In genomic region chr9:130715270-130716077, GRCh38 we compare ENCODE assay signal across 9 cellular contexts. TPM values are rescaled to one million over a fixed set of nuclear protein-coding genes. Genes with fewer than 3 reads are reported as not detected.
DNase-seq lines count a peak whose midpoint lies in the region; ATAC-seq and TF ChIP-seq lines count a peak whose summit lies in the region.
"Had no signal": no experiment of that assay in that cellular context is flagged by ENCODE, and none has a peak within 500 bp of the region (broad histone marks: within the 10 kb centered on the region; RNA-seq: fewer than 3 reads in every experiment).

No MANE protein-coding gene starts in this region.

- CTCF ChIA-PET in WTC11 (lab: Charles Lee) = interaction anchor here (0.5 to 4.1 kb wide), 5 partner anchors 14 to 1155 kb away, joined by 3 to 19 read pairs (median 7); no protein-coding TSS in a partner anchor

- no peaks in the 10 kb centered on the region for H3K36me3 Mint-ChIP-seq in WTC11
- H3K36me3 Mint-ChIP-seq in stimulated activated effector memory CD8-positive, alpha-beta T cell treated with anti-CD3 and anti-CD28 coated beads, Interleukin-12 subunit alpha, Interleukin-12 subunit beta, amount 100 ng/mL, for 72 hours = peaks cover 7% of the 10 kb centered on the region

- H3K27me3 Mint-ChIP-seq in WTC11 (ENCODE audit: low read depth) = no peaks in the 10 kb centered on the region; the same call in 1 of the 2 replicates

- H3K4me1 Mint-ChIP-seq in WTC11 = peaks cover 34% of the 10 kb centered on the region
- H3K4me1 Mint-ChIP-seq in stimulated activated effector memory CD8-positive, alpha-beta T cell treated with anti-CD3 and anti-CD28 coated beads, Interleukin-12 subunit alpha, Interleukin-12 subunit beta, amount 100 ng/mL, for 72 hours = peaks cover 33% of the 10 kb centered on the region

- H3K9me3 ChIP-seq in hepatocyte (ENCODE audit: low read depth) = no peaks in the 10 kb centered on the region

- H3K27ac Mint-ChIP-seq in WTC11 = no peak overlapping the region
- H3K27ac Mint-ChIP-seq in stimulated activated effector memory CD8-positive, alpha-beta T cell treated with anti-CD3 and anti-CD28 coated beads, Interleukin-12 subunit alpha, Interleukin-12 subunit beta, amount 100 ng/mL, for 72 hours = peak overlapping the region; percentile 93

- peaks cover 17% of the 10 kb centered on the region for H4K20me1 ChIP-seq in hepatocyte (ENCODE audit: insufficient read depth, poor library complexity, severe bottlenecking)

- H3K27ac ChIP-seq in hepatocyte = peak overlapping the region; percentile 13
- H3K27ac ChIP-seq: WERI-Rb-1 had no signal

- WGBS in hepatocyte (ENCODE audit: low lambda C conversion rate, missing lambda C conversion rate) = 36% methylated on average over 7 of the region's 7 CpGs

- H3K27me3 ChIP-seq in hepatocyte = no peaks in the 10 kb centered on the region

- H3K36me3 ChIP-seq in hepatocyte (replicated peaks; ENCODE audit: insufficient read depth, low read depth) = no peaks in the 10 kb centered on the region

- H3K4me1 ChIP-seq in hepatocyte (ENCODE audit: insufficient read depth) = peaks cover 23% of the 10 kb centered on the region

- H3K4me2 ChIP-seq in hepatocyte = peak overlapping the region; percentile 87

- DNase-seq in HFF-Myc (ENCODE audit: extremely low read depth, low read depth) (no peak), WTC11 (ENCODE audit: low spot score) (no peak), hepatocyte (ENCODE audit: low spot score) (no peak), dedifferentiated amniotic fluid mesenchymal stem cell (ENCODE audit: extremely low spot score) (no peak), hippocampal formation (lab: John Stamatoyannopoulos, UW) (no peak), NCI-H510A (lab: John Stamatoyannopoulos, UW) (no peak)
- DNase-seq in stimulated activated effector memory CD8-positive, alpha-beta T cell treated with anti-CD3 and anti-CD28 coated beads, Interleukin-12 subunit alpha, Interleukin-12 subunit beta, amount 100 ng/mL, for 72 hours (ENCODE audit: low spot score in 2 of 2) = no peak
- no peak for DNase-seq in effector CD8-positive, alpha-beta T cell (lab: John Stamatoyannopoulos, UW)
- DNase-seq: WERI-Rb-1 had no signal

- no peak for ATAC-seq in WTC11
- ATAC-seq in stimulated activated effector memory CD8-positive, alpha-beta T cell treated with anti-CD3 and anti-CD28 coated beads, Interleukin-12 subunit alpha, Interleukin-12 subunit beta, amount 100 ng/mL, for 72 hours = no peak

- no peak overlapping the region for H2AFZ ChIP-seq in hepatocyte

- TF ChIP-seq CTCF in HFF-Myc (IDR thresholded peaks at IDR 0.05; ENCODE audit: low read depth, low read length, missing control alignments) = no peak
- TF ChIP-seq CTCF in WTC11 (IDR thresholded peaks at IDR 0.05) = no peak
- TF ChIP-seq CTCF in hepatocyte (IDR thresholded peaks at IDR 0.05; ENCODE audit: poor library complexity) = no peak

- POLR2A ChIA-PET in WTC11 (lab: Charles Lee) = interaction anchor here (1.1 kb wide), 1 partner anchor 53 kb away, joined by 4 read pairs; no protein-coding TSS in a partner anchor

- peaks cover 73% of the 10 kb centered on the region for H3K79me2 ChIP-seq in hepatocyte

- H3K9me2 ChIP-seq in hepatocyte (replicated peaks; ENCODE audit: insufficient read depth) = no peaks in the 10 kb centered on the region

- peak overlapping the region; percentile 93 for H3K4me3 Mint-ChIP-seq in WTC11
- peak overlapping the region; percentile 89 for H3K4me3 Mint-ChIP-seq in stimulated activated effector memory CD8-positive, alpha-beta T cell treated with anti-CD3 and anti-CD28 coated beads, Interleukin-12 subunit alpha, Interleukin-12 subunit beta, amount 100 ng/mL, for 72 hours

- H3K4me3 ChIP-seq in HFF-Myc (replicated peaks; ENCODE audit: low read depth, low read length) = peak overlapping the region; percentile 86
- H3K4me3 ChIP-seq in hepatocyte = peak overlapping the region; percentile 98

- H3K9me3 Mint-ChIP-seq in WTC11 = no peaks in the 10 kb centered on the region
- H3K9me3 Mint-ChIP-seq in stimulated activated effector memory CD8-positive, alpha-beta T cell treated with anti-CD3 and anti-CD28 coated beads, Interleukin-12 subunit alpha, Interleukin-12 subunit beta, amount 100 ng/mL, for 72 hours = no peaks in the 10 kb centered on the region

TF ChIP-seq in WTC11, 78 proteins besides CTCF, POLR2A, EP300 and RAD21:
- TF ChIP-seq TEAD4 (CRISPR knock-in tag; IDR thresholded peaks at IDR 0.05) = no peak

RNA-seq across cellular contexts. Expression of gene EXOSC2, which starts 21.9 kb away (rescaled TPM):
- total RNA-seq in WTC11 (2021) = 76.1 to 80.3 TPM (median 79.2 TPM) in 3 replicates
- 19.5 and 24.3 TPM in 2 replicates for total RNA-seq in hepatocyte
- polyA plus RNA-seq in hepatocyte = 10.7 and 13.0 TPM in 2 replicates

RNA-seq across cellular contexts. Expression of gene PRDM12, which starts 51.1 kb away (rescaled TPM):
- 0.07 to 0.09 TPM in 2 of 3 replicates, not detected in the other for total RNA-seq in WTC11 (2021)
- not detected in 2 replicates for total RNA-seq in hepatocyte
- polyA plus RNA-seq in hepatocyte = not detected in 2 replicates
